10 cellular contexts compared by ENCODE assay signal in the genomic region with DNA sequence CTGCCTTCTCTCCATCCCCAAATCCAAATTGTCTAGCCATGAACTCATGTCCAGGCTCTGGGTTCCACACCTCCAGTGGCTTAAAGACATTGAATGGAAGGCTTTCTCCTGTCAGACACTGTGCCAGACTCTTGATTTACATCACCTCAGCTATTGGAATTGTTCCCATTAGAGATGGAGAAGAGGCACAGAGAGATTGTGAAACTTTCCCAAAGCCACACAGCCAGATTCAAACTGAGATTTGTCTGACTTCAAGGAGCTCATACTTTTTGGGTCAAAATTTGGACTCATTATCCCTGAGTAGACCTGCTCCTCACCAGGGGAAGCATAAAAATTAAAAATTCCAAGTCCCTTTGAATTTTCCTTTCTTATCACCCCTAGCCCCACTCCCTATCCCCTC. TPM values are rescaled to one million over a fixed set of nuclear protein-coding genes. Genes with fewer than 3 reads are reported as not detected.
"Had no signal": no experiment of that assay in that cellular context is flagged by ENCODE, and none has a peak within 500 bp of the region (broad histone marks: within the 10 kb centered on the region; RNA-seq: fewer than 3 reads in every experiment).

No MANE protein-coding gene starts in this region.

- H3K27ac ChIP-seq: GM23248, HL-60 had no signal

- H2AFZ ChIP-seq: GM23248 had no signal

- H3K4me3 Mint-ChIP-seq: HFFc6 had no signal

- H3K9me3 ChIP-seq: HAP-1 had no signal

- DNase-seq: GM23248, GOT3, H7, HFFc6, KBM-7 had no signal

- ATAC-seq: HCT116, HepG2 had no signal

- H3K36me3 ChIP-seq: HAP-1 had no signal

- H3K27ac Mint-ChIP-seq: HFFc6 had no signal

- H3K9ac ChIP-seq: GM23248 had no signal

- H3K9me3 Mint-ChIP-seq: HFFc6 had no signal

- H3K4me3 ChIP-seq: GM23248, HAP-1 had no signal

RNA-seq across cellular contexts. Expression of gene MYO3B, which starts 18.9 kb away (rescaled TPM):
- total RNA-seq: HepG2, HFFc6, HT1080 had no signal
- polyA plus RNA-seq: GM23248 had no signal
